Comparison of ENCODE assay signal across 20 cellular contexts in the genomic region with DNA sequence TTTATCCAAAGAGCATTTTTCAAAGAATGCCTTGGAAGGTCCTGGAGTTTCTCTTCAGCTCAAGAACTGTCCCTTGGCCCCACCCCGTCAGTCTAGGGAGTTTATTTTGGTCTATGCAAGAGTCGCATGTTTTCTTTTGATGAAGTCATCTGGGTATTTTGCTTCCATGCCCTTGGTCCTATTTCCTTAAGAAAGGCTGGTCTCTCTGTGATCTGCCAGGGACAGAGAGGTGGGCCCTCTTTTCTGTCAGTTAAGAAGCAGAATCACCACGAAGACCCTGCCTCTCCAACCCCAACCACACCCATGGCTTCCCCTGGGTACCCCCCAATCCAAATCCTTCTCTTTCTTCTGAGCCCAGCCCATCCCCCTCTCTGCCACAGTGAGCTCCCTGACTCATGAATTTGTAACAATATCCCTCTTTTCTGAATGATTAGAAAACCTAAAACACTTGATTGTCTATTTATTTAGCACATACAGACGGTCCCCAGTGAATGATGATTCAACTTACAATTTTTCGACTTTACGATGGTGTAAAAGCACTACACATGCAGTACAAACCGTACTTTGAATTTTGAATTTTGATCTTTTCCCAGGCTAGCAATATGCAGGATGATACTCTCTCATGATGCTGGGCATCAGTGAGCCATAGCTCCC.
DNase-seq lines count a peak whose midpoint lies in the region; ATAC-seq, FAIRE-seq and TF ChIP-seq lines count a peak whose summit lies in the region.
"Had no signal": no experiment of that assay in that cellular context is flagged by ENCODE, and none has a peak within 500 bp of the region (broad histone marks: within the 10 kb centered on the region; RNA-seq: fewer than 3 reads in every experiment).

No MANE protein-coding gene starts in this region.

- TF ChIP-seq CTCF in ascending aorta (IDR thresholded peaks at IDR 0.05) (no peak), foreskin fibroblast (IDR thresholded peaks at IDR 0.05; ENCODE audit: low read depth, low read length) (no peak), thoracic aorta (IDR thresholded peaks at IDR 0.05) (no peak), vagina (IDR thresholded peaks at IDR 0.05) (no peak)

- intact Hi-C loops in ascending aorta (cut with DNase I): loop anchor here (1.0 to 5.0 kb wide), 2 partner anchors 164 to 235 kb away; partner anchors contain the start of gene ADRA1B
- intact Hi-C loops in vagina (cut with DNase I): no loop called here

- FAIRE-seq in H54 (lab: Jason Lieb, UNC): peak; percentile 27
- FAIRE-seq: bronchial epithelial cell, endothelial cell of umbilical vein had no signal

- peaks cover 0 to 50% of the 10 kb centered on the region in 2 donors for H3K4me1 ChIP-seq in ascending aorta
- H3K4me1 ChIP-seq in thoracic aorta (ENCODE audit: control insufficient read depth in 1 of 2, low read depth in 2 of 2): peaks cover 17 to 65% of the 10 kb centered on the region in 2 donors
- H3K4me1 ChIP-seq in vagina: no peaks in the 10 kb centered on the region
- H3K4me1 ChIP-seq: gastrocnemius medialis had no signal

- H3K27me3 ChIP-seq in ascending aorta (no peaks in the 10 kb centered on the region), thoracic aorta (replicated peaks; ENCODE audit: insufficient read depth) (no peaks in the 10 kb centered on the region), vagina (no peaks in the 10 kb centered on the region)
- H3K27me3 ChIP-seq: gastrocnemius medialis, neutrophil had no signal

- peak; percentile 90 for ATAC-seq in thoracic aorta (ENCODE audit: insufficient number of reproducible peaks, low FRiP score, low read depth)
- ATAC-seq: activated CD4-positive, alpha-beta T cell treated with anti-CD3 and anti-CD28 coated beads for 36 hours; CD8-positive, alpha-beta T cell; gastrocnemius medialis; T-cell had no signal

- H3K27ac ChIP-seq in ascending aorta (peak overlapping the region; percentile 90), thoracic aorta (peak overlapping the region; percentile 82 to 84), vagina (no peak overlapping the region)
- H3K27ac ChIP-seq: gastrocnemius medialis, neutrophil had no signal

- H3K36me3 ChIP-seq in ascending aorta: no peaks in the 10 kb centered on the region
- no peaks in the 10 kb centered on the region for H3K36me3 ChIP-seq in thoracic aorta
- no peaks in the 10 kb centered on the region for H3K36me3 ChIP-seq in vagina
- H3K36me3 ChIP-seq: gastrocnemius medialis, neutrophil had no signal

- TF ChIP-seq POLR2A in H54 (IDR thresholded peaks at IDR 0.05; ENCODE audit: low read depth, low read length) (no peak), vagina (IDR thresholded peaks at IDR 0.05) (no peak)

- H3K4me3 ChIP-seq in ascending aorta (no peak overlapping the region), foreskin fibroblast (ENCODE audit: low read depth in 1 of 2, low read length in 2 of 2) (no peak overlapping the region), thoracic aorta (no peak overlapping the region), vagina (no peak overlapping the region)
- H3K4me3 ChIP-seq: gastrocnemius medialis, lung had no signal

- peaks cover 0 to 6% of the 10 kb centered on the region in 2 donors for H3K9me3 ChIP-seq in ascending aorta
- no peaks in the 10 kb centered on the region for H3K9me3 ChIP-seq in thoracic aorta
- H3K9me3 ChIP-seq in vagina: no peaks in the 10 kb centered on the region
- H3K9me3 ChIP-seq: gastrocnemius medialis, neutrophil had no signal

- no peak for DNase-seq in H54 (ENCODE audit: insufficient read length, low spot score)
- DNase-seq in ascending aorta (ENCODE audit: low spot score in 2 of 2): peak in 1 of 2 donors; percentile 85
- DNase-seq in foreskin fibroblast: peak; percentile 56 to 74
- DNase-seq in thoracic aorta (ENCODE audit: low spot score): peak; percentile 38
- DNase-seq in vagina (ENCODE audit: extremely low spot score in 2 of 2): no peak
- DNase-seq in NCI-H510A (lab: John Stamatoyannopoulos, UW): no peak
- no peak for DNase-seq in NCI-H2081 (lab: John Stamatoyannopoulos, UW)
- DNase-seq: activated CD4-positive, alpha-beta T cell treated with anti-CD3 and anti-CD28 coated beads for 36 hours; CD8-positive, alpha-beta T cell; DND-41; gastrocnemius medialis; NCI-H1417; NCI-H2107; NCI-H524 treated with DMSO at 0.1 percent for 48 hours; stimulated activated CD8-positive, alpha-beta memory T cell treated with anti-CD3 and anti-CD28 coated beads, Interleukin-4, amount 100 ng/mL, for 48 hours; T-cell had no signal

Comparison
In these comparisons a context has a peak if more than half of its experiments do, and no peak if none do; other contexts are left out.
1. DNase-seq: peak in foreskin fibroblast (2 of 2) and thoracic aorta (single experiment); none in H54 (single experiment), vagina (0 of 2), NCI-H510A (single experiment) and NCI-H2081 (0 of 2).